In the genomic region with DNA sequence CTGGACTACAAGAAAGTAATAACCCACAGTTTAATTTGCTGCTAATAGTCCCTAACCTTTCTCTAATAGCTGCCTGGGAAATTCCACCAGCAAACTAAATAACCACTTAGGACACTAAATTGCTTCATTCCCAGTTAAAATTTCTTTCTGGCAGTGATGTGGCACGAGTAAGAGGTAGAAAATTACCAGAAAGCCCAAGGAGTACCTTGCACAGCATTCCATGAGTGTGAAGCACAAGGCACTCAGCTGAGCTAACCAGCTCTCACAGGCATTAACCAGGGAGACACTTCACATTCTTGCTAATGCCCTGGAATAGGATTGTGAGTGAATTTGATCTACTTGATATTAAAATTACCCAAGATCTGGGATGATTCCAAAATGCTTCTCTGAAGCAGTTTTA, we compare ENCODE assay signal across 19 cellular contexts. TPM values are rescaled to one million over a fixed set of nuclear protein-coding genes. Genes with fewer than 3 reads are reported as not detected.
DNase-seq lines count a peak whose midpoint lies in the region; ATAC-seq and TF ChIP-seq lines count a peak whose summit lies in the region.
"Had no signal": no experiment of that assay in that cellular context is flagged by ENCODE, and none has a peak within 500 bp of the region (broad histone marks: within the 10 kb centered on the region; RNA-seq: fewer than 3 reads in every experiment).

No MANE protein-coding gene starts in this region.

- ATAC-seq in natural killer cell (no peak), HG03280 (IDR thresholded peaks at IDR 0.05; ENCODE audit: unreplicated experiment) (no peak), HG02623 (IDR thresholded peaks at IDR 0.05; ENCODE audit: unreplicated experiment) (no peak)
- ATAC-seq: activated CD4-positive, alpha-beta T cell treated with anti-CD3 and anti-CD28 coated beads for 36 hours; right cardiac atrium; stimulated activated naive B cell treated with anti-CD40 and anti-IgM and Interleukin-4, amounts not matched to agents 10 μg/mL and 1 μg/mL and 100 μg/mL, for 72 hours had no signal

- TF ChIP-seq CTCF in AG10803 (conservative IDR thresholded peaks at IDR 0.05; ENCODE audit: low read length) (no peak), fibroblast of the aortic adventitia (IDR thresholded peaks at IDR 0.05; ENCODE audit: insufficient read depth, low read length) (no peak), natural killer cell (IDR thresholded peaks at IDR 0.05) (no peak)

- H3K4me3 ChIP-seq in AG10803 (ENCODE audit: low read length) (no peak overlapping the region), MG63 (no peak overlapping the region), fibroblast of the aortic adventitia (ENCODE audit: low read depth, low read length) (no peak overlapping the region)

- DNase-seq in AG10803 (ENCODE audit: low read depth) (peak; percentile 1), MG63 (peak; percentile 25), fibroblast of the aortic adventitia (ENCODE audit: low read depth) (peak; percentile 78), myocyte (ENCODE audit: low read depth) (peak; percentile 4), natural killer cell (no peak), NCI-H146 (lab: John Stamatoyannopoulos, UW) (no peak)
- DNase-seq: activated CD4-positive, alpha-beta T cell treated with anti-CD3 and anti-CD28 coated beads for 36 hours; activated naive CD8-positive, alpha-beta T cell treated with anti-CD3 and anti-CD28 coated beads for 36 hours; BE2C; brain microvascular endothelial cell; Caco-2; dermis blood vessel endothelial cell; GOT3; nucleus accumbens; right cardiac atrium; stimulated activated naive B cell treated with anti-CD40 and anti-IgM and Interleukin-4, amounts not matched to agents 10 μg/mL and 1 μg/mL and 100 μg/mL, for 72 hours had no signal

- no peaks in the 10 kb centered on the region for H3K36me3 Mint-ChIP-seq in natural killer cell
- H3K36me3 Mint-ChIP-seq: activated naive CD8-positive, alpha-beta T cell treated with anti-CD3 and anti-CD28 coated beads for 36 hours; stimulated activated naive B cell treated with anti-CD40 and anti-IgM and Interleukin-4, amounts not matched to agents 10 μg/mL and 1 μg/mL and 100 μg/mL, for 72 hours; type B pancreatic cell had no signal

- H3K4me1 Mint-ChIP-seq in natural killer cell: no peaks in the 10 kb centered on the region
- H3K4me1 Mint-ChIP-seq: activated CD4-positive, alpha-beta T cell treated with anti-CD3 and anti-CD28 coated beads for 36 hours; activated naive CD8-positive, alpha-beta T cell treated with anti-CD3 and anti-CD28 coated beads for 36 hours; stimulated activated naive B cell treated with anti-CD40 and anti-IgM and Interleukin-4, amounts not matched to agents 10 μg/mL and 1 μg/mL and 100 μg/mL, for 72 hours had no signal

- peaks cover 0 to 2% of the 10 kb centered on the region in 2 donors for H3K9me3 Mint-ChIP-seq in natural killer cell
- H3K9me3 Mint-ChIP-seq: activated naive CD8-positive, alpha-beta T cell treated with anti-CD3 and anti-CD28 coated beads for 36 hours; stimulated activated naive B cell treated with anti-CD40 and anti-IgM and Interleukin-4, amounts not matched to agents 10 μg/mL and 1 μg/mL and 100 μg/mL, for 72 hours had no signal

- no peak overlapping the region for H3K4me3 Mint-ChIP-seq in natural killer cell
- H3K4me3 Mint-ChIP-seq: activated CD4-positive, alpha-beta T cell treated with anti-CD3 and anti-CD28 coated beads for 36 hours; activated naive CD8-positive, alpha-beta T cell treated with anti-CD3 and anti-CD28 coated beads for 36 hours; stimulated activated naive B cell treated with anti-CD40 and anti-IgM and Interleukin-4, amounts not matched to agents 10 μg/mL and 1 μg/mL and 100 μg/mL, for 72 hours; type B pancreatic cell had no signal

- intact Hi-C loops in natural killer cell (cut with micrococcal nuclease): no loop called here

- H3K27ac Mint-ChIP-seq in natural killer cell: no peak overlapping the region
- H3K27ac Mint-ChIP-seq: activated CD4-positive, alpha-beta T cell treated with anti-CD3 and anti-CD28 coated beads for 36 hours; activated naive CD8-positive, alpha-beta T cell treated with anti-CD3 and anti-CD28 coated beads for 36 hours; stimulated activated naive B cell treated with anti-CD40 and anti-IgM and Interleukin-4, amounts not matched to agents 10 μg/mL and 1 μg/mL and 100 μg/mL, for 72 hours; type B pancreatic cell had no signal

- no peaks in the 10 kb centered on the region for H3K9me3 ChIP-seq in MG63
- H3K9me3 ChIP-seq: BE2C, Caco-2 had no signal

- no peaks in the 10 kb centered on the region for H3K27me3 Mint-ChIP-seq in natural killer cell (ENCODE audit: low read depth in 2 of 2)
- H3K27me3 Mint-ChIP-seq: activated CD4-positive, alpha-beta T cell treated with anti-CD3 and anti-CD28 coated beads for 36 hours; stimulated activated naive B cell treated with anti-CD40 and anti-IgM and Interleukin-4, amounts not matched to agents 10 μg/mL and 1 μg/mL and 100 μg/mL, for 72 hours; type B pancreatic cell had no signal

- H3K36me3 ChIP-seq in MG63: no peaks in the 10 kb centered on the region
- H3K36me3 ChIP-seq: brain microvascular endothelial cell had no signal

- no peaks in the 10 kb centered on the region for H3K27me3 ChIP-seq in MG63
- H3K27me3 ChIP-seq: BE2C, brain microvascular endothelial cell had no signal

RNA-seq across cellular contexts. Expression of a gene that starts 29.6 kb away (rescaled TPM):
- not detected in 2 replicates for total RNA-seq in MG63 (2014; rRNA removed; shearing (Covaris generic); ENCODE audit: low replicate concordance)
- total RNA-seq in fibroblast of the aortic adventitia (ENCODE audit: low replicate concordance): 7.1 and 15.5 TPM in 2 replicates
- total RNA-seq in myocyte: not detected in 2 replicates
- polyA plus RNA-seq in myocyte (2012): 0.10 TPM
- total RNA-seq in natural killer cell: not detected
- total RNA-seq: activated CD4-positive, alpha-beta T cell treated with anti-CD3 and anti-CD28 coated beads for 36 hours; activated naive CD8-positive, alpha-beta T cell treated with anti-CD3 and anti-CD28 coated beads for 36 hours; dermis blood vessel endothelial cell had no signal

Comparison
In these comparisons a context has a peak if more than half of its experiments do, and no peak if none do; other contexts are left out.
1. DNase-seq: peak in AG10803 (single experiment), MG63 (single experiment), fibroblast of the aortic adventitia (single experiment) and myocyte (single experiment); none in natural killer cell (single experiment) and NCI-H146 (single experiment).